18 cellular contexts compared by ENCODE assay signal in genomic region chr14:51576112-51576420, GRCh38.
DNase-seq lines count a peak whose midpoint lies in the region; ATAC-seq and TF ChIP-seq lines count a peak whose summit lies in the region.
"Had no signal": no experiment of that assay in that cellular context is flagged by ENCODE, and none has a peak within 500 bp of the region (broad histone marks: within the 10 kb centered on the region; RNA-seq: fewer than 3 reads in every experiment).

No MANE protein-coding gene starts in this region.

- no peak overlapping the region for H3K23ac ChIP-seq in mesenchymal stem cell (ENCODE audit: low read length in 2 of 2)
- H3K23ac ChIP-seq in neuronal stem cell (ENCODE audit: low read depth, low read length, poor library complexity): no peak overlapping the region

- H2BK15ac ChIP-seq in mesenchymal stem cell (ENCODE audit: low read depth, poor library complexity, severe bottlenecking): no peak overlapping the region
- H2BK15ac ChIP-seq in neuronal stem cell (ENCODE audit: low read length): no peak overlapping the region

- peak overlapping the region; percentile 47 to 76 for H3K4ac ChIP-seq in mesenchymal stem cell (ENCODE audit: low read depth in 1 of 2, low read length in 2 of 2)
- H3K4ac ChIP-seq in neuronal stem cell (ENCODE audit: low read length): no peak overlapping the region

- CTCF ChIA-PET in Caco-2 (lab: Charles Lee): interaction anchor here (1.1 kb wide), 1 partner anchor 293 kb away, joined by 3 read pairs; no protein-coding TSS in a partner anchor

- 18% methylated on average over 2 of the region's 3 CpGs for WGBS in mesenchymal stem cell
- no CpG with 5 or more reads among the region's 3 CpGs for WGBS in neuronal stem cell (ENCODE audit: extremely low coverage in 2 of 2, insufficient read length in 2 of 2, insufficient replicate concordance in 1 of 2), 2 donors
- 76 to 90% (median 84%) methylated on average over 3 of the region's 3 CpGs for WGBS in adrenal gland, 4 donors

- BruUV-seq in Caco-2 (replicated peaks; lab: Mats Ljungman, UMichigan): no TSS peak

- ATAC-seq in left lobe of liver: no peak
- ATAC-seq: stimulated activated naive CD8-positive, alpha-beta T cell treated with anti-CD3 and anti-CD28 coated beads, Interleukin-15, amount 100 ng/mL, for 72 hours had no signal

- H2AFZ ChIP-seq in mesenchymal stem cell (ENCODE audit: low read depth, low read length) (peak overlapping the region; percentile 42), neuronal stem cell (ENCODE audit: low read length) (no peak overlapping the region)
- H2AFZ ChIP-seq: neural progenitor cell had no signal

- POLR2A ChIA-PET in Caco-2 (lab: Charles Lee): interaction anchor here (0.6 kb wide), 1 partner anchor 292 kb away, joined by 3 read pairs; no protein-coding TSS in a partner anchor

- H3K9ac ChIP-seq in NT2/D1 (ENCODE audit: insufficient read length, low read depth) (no peak overlapping the region), mesenchymal stem cell (ENCODE audit: low read length) (peak overlapping the region; percentile 74), neuronal stem cell (ENCODE audit: low read depth, low read length, poor library complexity) (no peak overlapping the region)
- H3K9ac ChIP-seq: neural progenitor cell had no signal

- no peaks in the 10 kb centered on the region for H3K9me3 Mint-ChIP-seq in Caco-2 (ENCODE audit: unreplicated experiment)
- no peaks in the 10 kb centered on the region for H3K9me3 Mint-ChIP-seq in endothelial cell (ENCODE audit: unreplicated experiment)
- H3K9me3 Mint-ChIP-seq: mesothelial cell of epicardium; neural progenitor cell; stimulated activated naive CD8-positive, alpha-beta T cell treated with anti-CD3 and anti-CD28 coated beads, Interleukin-15, amount 100 ng/mL, for 72 hours had no signal

- H2BK12ac ChIP-seq in mesenchymal stem cell (ENCODE audit: low read length in 2 of 2) (peak overlapping the region; percentile 20 to 90), neuronal stem cell (ENCODE audit: low read length) (no peak overlapping the region)

- H3K36me3 ChIP-seq in Caco-2 (ENCODE audit: control insufficient read depth, insufficient read depth, low read length) (no peaks in the 10 kb centered on the region), NT2/D1 (ENCODE audit: insufficient read depth, insufficient read length, low read length) (no peaks in the 10 kb centered on the region), mesenchymal stem cell (ENCODE audit: control insufficient read depth in 1 of 2, insufficient read depth in 2 of 2, low read depth in 1 of 2, low read length in 2 of 2) (no peaks in the 10 kb centered on the region), neuronal stem cell (replicated peaks in 1 of 2; ENCODE audit: control insufficient read depth in 2 of 2, insufficient read depth in 2 of 2, low read length in 2 of 2) (no peaks in the 10 kb centered on the region), adrenal gland (replicated peaks in 1 of 2) (no peaks in the 10 kb centered on the region)
- H3K36me3 ChIP-seq: ascending aorta, neural progenitor cell, upper lobe of left lung had no signal

- peak overlapping the region; percentile 21 for H2BK120ac ChIP-seq in mesenchymal stem cell (ENCODE audit: low read depth, low read length)
- no peak overlapping the region for H2BK120ac ChIP-seq in neuronal stem cell (ENCODE audit: low read depth, low read length)

- intact Hi-C loops in Caco-2 (cut with micrococcal nuclease; ENCODE audit: unreplicated experiment) (no loop called here), adrenal gland (cut with DNase I) (no loop called here)

- H4K8ac ChIP-seq in mesenchymal stem cell (ENCODE audit: low read length): peak overlapping the region; percentile 21
- no peak overlapping the region for H4K8ac ChIP-seq in neuronal stem cell (ENCODE audit: low read depth, low read length)

- peak overlapping the region; percentile 69 to 75 for H3K18ac ChIP-seq in mesenchymal stem cell (ENCODE audit: low read depth in 1 of 2, low read length in 2 of 2)
- no peak overlapping the region for H3K18ac ChIP-seq in neuronal stem cell (ENCODE audit: low read length)

- H3K4me2 ChIP-seq in mesenchymal stem cell (ENCODE audit: low read length, poor library complexity, severe bottlenecking): no peak overlapping the region
- no peak overlapping the region for H3K4me2 ChIP-seq in neuronal stem cell (ENCODE audit: insufficient read depth, low read length, poor library complexity, severe bottlenecking)
- H3K4me2 ChIP-seq: neural progenitor cell had no signal

- no peaks in the 10 kb centered on the region for H3K36me3 Mint-ChIP-seq in Caco-2 (ENCODE audit: insufficient read depth, unreplicated experiment)
- no peaks in the 10 kb centered on the region for H3K36me3 Mint-ChIP-seq in endothelial cell (ENCODE audit: low read depth, unreplicated experiment)
- H3K36me3 Mint-ChIP-seq: mesothelial cell of epicardium, neural progenitor cell had no signal

- H3K14ac ChIP-seq in mesenchymal stem cell (ENCODE audit: low read length in 2 of 2) (no peak overlapping the region), neuronal stem cell (ENCODE audit: low read length) (no peak overlapping the region)

- no peak overlapping the region for H2AK5ac ChIP-seq in mesenchymal stem cell (ENCODE audit: low read length, severe bottlenecking)
- H2AK5ac ChIP-seq in neuronal stem cell (ENCODE audit: low read depth, low read length): no peak overlapping the region

- H2BK5ac ChIP-seq in mesenchymal stem cell (ENCODE audit: low read depth, low read length, poor library complexity, severe bottlenecking) (no peak overlapping the region), neuronal stem cell (ENCODE audit: low read length) (no peak overlapping the region)

- H3K9me3 ChIP-seq in Caco-2 (no peaks in the 10 kb centered on the region), NT2/D1 (ENCODE audit: insufficient read depth, low read length) (no peaks in the 10 kb centered on the region), mesenchymal stem cell (ENCODE audit: control insufficient read depth, low read length) (no peaks in the 10 kb centered on the region), neuronal stem cell (replicated peaks in 1 of 2; ENCODE audit: control insufficient read depth in 2 of 2, insufficient read depth in 1 of 2, low read depth in 1 of 2, low read length in 2 of 2) (no peaks in the 10 kb centered on the region), adrenal gland (replicated peaks in 1 of 3) (no peaks in the 10 kb centered on the region)
- H3K9me3 ChIP-seq: ascending aorta, upper lobe of left lung had no signal

- H3K27me3 ChIP-seq in Caco-2 (replicated peaks; ENCODE audit: control insufficient read depth, insufficient read depth, low read length): no peaks in the 10 kb centered on the region
- H3K27me3 ChIP-seq in NT2/D1 (ENCODE audit: insufficient read depth, insufficient read length): no peaks in the 10 kb centered on the region
- H3K27me3 ChIP-seq in mesenchymal stem cell (ENCODE audit: control insufficient read depth in 1 of 2, insufficient read depth in 1 of 2, low read length in 2 of 2): no peaks in the 10 kb centered on the region
- H3K27me3 ChIP-seq in neuronal stem cell (ENCODE audit: control insufficient read depth in 3 of 3, insufficient read depth in 3 of 3, low read depth in 1 of 3, low read length in 3 of 3): peaks cover 0 to 69% (median 0%) of the 10 kb centered on the region in 3 experiments
- H3K27me3 ChIP-seq in adrenal gland: no peaks in the 10 kb centered on the region
- H3K27me3 ChIP-seq: ascending aorta, neural progenitor cell, upper lobe of left lung had no signal

- H3K27ac ChIP-seq in mesenchymal stem cell (ENCODE audit: low read length, poor library complexity, severe bottlenecking) (peak overlapping the region; percentile 66), neuronal stem cell (replicated peaks; ENCODE audit: low read length) (no peak overlapping the region), adrenal gland (no peak overlapping the region)
- H3K27ac ChIP-seq: ascending aorta, neural progenitor cell, upper lobe of left lung had no signal

- H3K4me1 ChIP-seq in Caco-2: peaks cover 52% of the 10 kb centered on the region
- no peaks in the 10 kb centered on the region for H3K4me1 ChIP-seq in NT2/D1 (ENCODE audit: insufficient read depth, insufficient read length)
- H3K4me1 ChIP-seq in mesenchymal stem cell (ENCODE audit: control insufficient read depth, insufficient read depth, low read depth, low read length): peaks cover 5% of the 10 kb centered on the region
- H3K4me1 ChIP-seq in neuronal stem cell (ENCODE audit: control insufficient read depth in 2 of 2, insufficient read depth in 1 of 2, low read depth in 1 of 2, low read length in 2 of 2): peaks cover 0 to 1% of the 10 kb centered on the region in 2 donors
- no peaks in the 10 kb centered on the region for H3K4me1 ChIP-seq in adrenal gland (replicated peaks in 1 of 2)
- H3K4me1 ChIP-seq: ascending aorta, neural progenitor cell had no signal

- DNase-seq in Caco-2 (no peak), NT2/D1 (ENCODE audit: low read depth, low spot score) (peak; percentile 42), endothelial cell (ENCODE audit: low spot score) (peak; percentile 8), mesenchymal stem cell (peak; percentile 76), left lobe of liver (ENCODE audit: low spot score) (no peak), NCI-H1092 (lab: John Stamatoyannopoulos, UW) (no peak), neuronal stem cell (ENCODE audit: low spot score) (no peak), adrenal gland (no peak)
- DNase-seq: ACHN; activated CD4-positive, alpha-beta T cell treated with anti-CD3 and anti-CD28 coated beads for 48 hours; activated CD8-positive, alpha-beta memory T cell treated with anti-CD3 and anti-CD28 coated beads, Interleukin-2, amount 50 U/mL, for 4 hours; activated naive CD4-positive, alpha-beta T cell; NCI-H1436 treated with DMSO at 0.1 percent for 48 hours; stimulated activated naive CD8-positive, alpha-beta T cell treated with anti-CD3 and anti-CD28 coated beads, Interleukin-15, amount 100 ng/mL, for 72 hours; upper lobe of left lung had no signal

- H3K79me1 ChIP-seq in mesenchymal stem cell (replicated peaks; ENCODE audit: low read length, poor library complexity, severe bottlenecking) (no peaks in the 10 kb centered on the region), neuronal stem cell (ENCODE audit: low read depth, low read length) (no peaks in the 10 kb centered on the region)

- H3K4me1 Mint-ChIP-seq in Caco-2 (ENCODE audit: low read depth, unreplicated experiment) (peaks cover 70% of the 10 kb centered on the region), endothelial cell (ENCODE audit: unreplicated experiment) (peaks cover 15% of the 10 kb centered on the region)
- H3K4me1 Mint-ChIP-seq: stimulated activated naive CD8-positive, alpha-beta T cell treated with anti-CD3 and anti-CD28 coated beads, Interleukin-15, amount 100 ng/mL, for 72 hours had no signal

- no peak overlapping the region for H4K91ac ChIP-seq in mesenchymal stem cell (ENCODE audit: low read length)
- H4K91ac ChIP-seq in neuronal stem cell (ENCODE audit: low read depth, low read length, poor library complexity): no peak overlapping the region

- H3K4me3 Mint-ChIP-seq in Caco-2 (ENCODE audit: unreplicated experiment) (peak overlapping the region; percentile 53), endothelial cell (ENCODE audit: unreplicated experiment) (no peak overlapping the region)
- H3K4me3 Mint-ChIP-seq: mesothelial cell of epicardium; neural progenitor cell; stimulated activated naive CD8-positive, alpha-beta T cell treated with anti-CD3 and anti-CD28 coated beads, Interleukin-15, amount 100 ng/mL, for 72 hours had no signal

- TF ChIP-seq CTCF in Caco-2 (IDR thresholded peaks at IDR 0.05; ENCODE audit: insufficient read depth in 1 of 2, low read depth in 1 of 2, low read length in 1 of 2, severe bottlenecking in 1 of 2, unreplicated experiment in 1 of 2): no peak
- TF ChIP-seq CTCF in endothelial cell (IDR thresholded peaks at IDR 0.05; ENCODE audit: unreplicated experiment): no peak
- TF ChIP-seq CTCF in adrenal gland (IDR thresholded peaks at IDR 0.05): no peak

- no peaks in the 10 kb centered on the region for H3K27me3 Mint-ChIP-seq in Caco-2 (ENCODE audit: insufficient read depth, unreplicated experiment)
- H3K27me3 Mint-ChIP-seq in endothelial cell (ENCODE audit: unreplicated experiment): no peaks in the 10 kb centered on the region

- TF ChIP-seq POLR2A in adrenal gland (IDR thresholded peaks at IDR 0.05): no peak

- peak overlapping the region; percentile 88 for H3K27ac Mint-ChIP-seq in Caco-2 (ENCODE audit: unreplicated experiment)
- H3K27ac Mint-ChIP-seq in endothelial cell (ENCODE audit: unreplicated experiment): no peak overlapping the region
- H3K27ac Mint-ChIP-seq: mesothelial cell of epicardium, neural progenitor cell had no signal

- H3K4me3 ChIP-seq in Caco-2 (ENCODE audit: low read depth, low read length) (no peak overlapping the region), NT2/D1 (ENCODE audit: insufficient read length, low read depth) (no peak overlapping the region), mesenchymal stem cell (ENCODE audit: insufficient read depth in 1 of 2, low read depth in 1 of 2, low read length in 2 of 2) (peak overlapping the region in 1 of 2 experiments; percentile 31), neuronal stem cell (ENCODE audit: low read length in 2 of 2) (no peak overlapping the region), adrenal gland (no peak overlapping the region)
- H3K4me3 ChIP-seq: ascending aorta, neural progenitor cell, upper lobe of left lung had no signal

Comparison
In these comparisons a context has a peak if more than half of its experiments do, and no peak if none do; other contexts are left out.
1. DNase-seq: peak in NT2/D1 (single experiment), endothelial cell (single experiment) and mesenchymal stem cell (single experiment); none in Caco-2 (0 of 2), left lobe of liver (single experiment), NCI-H1092 (single experiment), neuronal stem cell (single experiment) and adrenal gland (0 of 7).